ENCODE assay signal across 19 cellular contexts in the genomic region with DNA sequence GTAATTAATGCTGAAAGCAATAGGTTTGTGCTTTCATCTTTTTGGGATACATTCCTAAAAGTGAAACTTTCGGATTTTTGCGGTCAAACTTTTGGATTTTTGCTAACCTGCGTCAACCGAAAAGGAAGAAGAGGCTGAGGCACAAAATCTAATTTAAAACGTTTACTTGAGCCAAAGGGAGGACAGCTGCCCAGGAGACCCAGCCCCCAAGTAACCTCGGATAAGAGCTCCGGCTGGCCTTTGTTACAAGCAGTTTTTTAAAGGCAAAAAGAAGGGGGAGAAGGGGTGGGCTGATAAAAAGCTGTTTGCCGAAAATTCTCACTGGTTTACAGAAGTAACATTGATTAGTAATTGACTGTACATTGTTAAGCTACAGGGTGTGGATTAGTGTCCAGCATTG. TPM values are rescaled to one million over a fixed set of nuclear protein-coding genes. Genes with fewer than 3 reads are reported as not detected.
DNase-seq lines count a peak whose midpoint lies in the region; ATAC-seq and TF ChIP-seq lines count a peak whose summit lies in the region.
"Had no signal": no experiment of that assay in that cellular context is flagged by ENCODE, and none has a peak within 500 bp of the region (broad histone marks: within the 10 kb centered on the region; RNA-seq: fewer than 3 reads in every experiment).

No MANE protein-coding gene starts in this region.

- H3K27me3 Mint-ChIP-seq in osteocyte (ENCODE audit: unreplicated experiment), result no peaks in the 10 kb centered on the region
- no peaks in the 10 kb centered on the region for H3K27me3 Mint-ChIP-seq in CD4-positive, alpha-beta T cell
- H3K27me3 Mint-ChIP-seq: activated naive CD8-positive, alpha-beta T cell treated with anti-CD3 and anti-CD28 coated beads for 36 hours had no signal

- no peaks in the 10 kb centered on the region for H3K36me3 Mint-ChIP-seq in osteocyte (ENCODE audit: unreplicated experiment)
- no peaks in the 10 kb centered on the region for H3K36me3 Mint-ChIP-seq in CD4-positive, alpha-beta T cell (ENCODE audit: low read depth)
- H3K36me3 Mint-ChIP-seq: activated naive CD8-positive, alpha-beta T cell treated with anti-CD3 and anti-CD28 coated beads for 36 hours; CD14-positive monocyte had no signal

- H3K4me3 ChIP-seq in HAP-1 (peak overlapping the region; percentile 7), hepatocyte (no peak overlapping the region), prostate gland (no peak overlapping the region)
- H3K4me3 ChIP-seq: GM12878 had no signal

- H3K4me3 Mint-ChIP-seq in osteocyte (ENCODE audit: unreplicated experiment), result no peak overlapping the region
- H3K4me3 Mint-ChIP-seq in CD4-positive, alpha-beta T cell, result no peak overlapping the region
- H3K4me3 Mint-ChIP-seq: activated naive CD8-positive, alpha-beta T cell treated with anti-CD3 and anti-CD28 coated beads for 36 hours; CD14-positive monocyte had no signal

- H2AFZ ChIP-seq in hepatocyte, result peak overlapping the region; percentile 43

- intact Hi-C loops in CD4-positive, alpha-beta T cell (cut with DNase I, micrococcal nuclease), result no loop called here
- intact Hi-C loops in prostate gland (cut with DNase I), result no loop called here

- in situ Hi-C loops in HAP-1 (cut with MboI; ENCODE audit: low sequenced_read_pairs), result loop anchor here (10.0 kb wide), 1 partner anchor 59 kb away; a partner anchor contains a TSS

- H3K4me1 ChIP-seq in HAP-1, result peaks cover 23% of the 10 kb centered on the region
- H3K4me1 ChIP-seq in hepatocyte (ENCODE audit: insufficient read depth), result peaks cover 28% of the 10 kb centered on the region
- no peaks in the 10 kb centered on the region for H3K4me1 ChIP-seq in prostate gland (replicated peaks)

- no peaks in the 10 kb centered on the region for H4K20me1 ChIP-seq in hepatocyte (ENCODE audit: insufficient read depth, poor library complexity, severe bottlenecking)

- WGBS in hepatocyte (ENCODE audit: low lambda C conversion rate, missing lambda C conversion rate), result 23% methylated on average over 8 of the region's 8 CpGs
- 45% methylated on average over 8 of the region's 8 CpGs for WGBS in prostate gland

- H3K4me2 ChIP-seq in hepatocyte, result peak overlapping the region; percentile 65

- no peaks in the 10 kb centered on the region for H3K27me3 ChIP-seq in HAP-1 (ENCODE audit: low read depth)
- H3K27me3 ChIP-seq in hepatocyte, result no peaks in the 10 kb centered on the region
- no peaks in the 10 kb centered on the region for H3K27me3 ChIP-seq in CD4-positive, alpha-beta T cell (ENCODE audit: control insufficient read depth, insufficient read depth, low read length)
- no peaks in the 10 kb centered on the region for H3K27me3 ChIP-seq in prostate gland (replicated peaks; ENCODE audit: insufficient read depth)

- no peak for TF ChIP-seq POLR2A in prostate gland (IDR thresholded peaks at IDR 0.05)

- POLR2A ChIA-PET in CD4-positive, alpha-beta T cell (lab: Charles Lee), result no interaction called here

- H3K36me3 ChIP-seq in HAP-1 (replicated peaks), result no peaks in the 10 kb centered on the region
- no peaks in the 10 kb centered on the region for H3K36me3 ChIP-seq in hepatocyte (replicated peaks; ENCODE audit: insufficient read depth, low read depth)
- H3K36me3 ChIP-seq in prostate gland, result no peaks in the 10 kb centered on the region
- H3K36me3 ChIP-seq: tibial nerve had no signal

- H3K27ac Mint-ChIP-seq in osteocyte (ENCODE audit: unreplicated experiment), result no peak overlapping the region
- no peak overlapping the region for H3K27ac Mint-ChIP-seq in CD4-positive, alpha-beta T cell
- H3K27ac Mint-ChIP-seq: activated naive CD8-positive, alpha-beta T cell treated with anti-CD3 and anti-CD28 coated beads for 36 hours; CD14-positive monocyte had no signal

- ATAC-seq in HG03139 (IDR thresholded peaks at IDR 0.05; ENCODE audit: unreplicated experiment), result no peak
- ATAC-seq in CD4-positive, alpha-beta T cell (ENCODE audit: poor library complexity), result no peak
- ATAC-seq: esophagus mucosa, GM12878, PC-3 had no signal

- CTCF ChIA-PET in CD4-positive, alpha-beta T cell (lab: Charles Lee), result no interaction called here

- DNase-seq in HAP-1 (ENCODE audit: low spot score in 2 of 2) (peak in 1 of 2 experiments; percentile 81), SK-N-DZ (ENCODE audit: low spot score) (peak; percentile 29), hepatocyte (ENCODE audit: low spot score) (no peak), osteocyte (ENCODE audit: extremely low spot score, unreplicated experiment) (peak; percentile 7), iPS-NIHi7 (ENCODE audit: extremely low spot score) (no peak), prostate gland (ENCODE audit: low spot score) (no peak)
- no peak for DNase-seq in CD4-positive, alpha-beta T cell
- DNase-seq: activated naive CD8-positive, alpha-beta T cell treated with anti-CD3 and anti-CD28 coated beads for 36 hours; midbrain; NCI-H1092; NCI-H446 treated with DMSO at 0.1 percent for 48 hours; PC-3; stimulated activated CD8-positive, alpha-beta memory T cell treated with anti-CD3 and anti-CD28 coated beads, Interleukin-4, amount 100 ng/mL, for 48 hours; SW 1271 had no signal

- no peaks in the 10 kb centered on the region for H3K9me3 Mint-ChIP-seq in osteocyte (ENCODE audit: unreplicated experiment)
- no peaks in the 10 kb centered on the region for H3K9me3 Mint-ChIP-seq in CD4-positive, alpha-beta T cell
- H3K9me3 Mint-ChIP-seq: activated naive CD8-positive, alpha-beta T cell treated with anti-CD3 and anti-CD28 coated beads for 36 hours had no signal

- H3K27ac ChIP-seq in hepatocyte (peak overlapping the region; percentile 78), prostate gland (no peak overlapping the region)
- no peak overlapping the region for H3K27ac ChIP-seq in CD4-positive, alpha-beta T cell (ENCODE audit: low read depth, low read length)

- H3K79me2 ChIP-seq in hepatocyte, result no peaks in the 10 kb centered on the region

- H3K9me2 ChIP-seq in hepatocyte (replicated peaks; ENCODE audit: insufficient read depth), result no peaks in the 10 kb centered on the region

- TF ChIP-seq CTCF in hepatocyte (IDR thresholded peaks at IDR 0.05; ENCODE audit: poor library complexity) (no peak), osteocyte (IDR thresholded peaks at IDR 0.05) (no peak), prostate gland (IDR thresholded peaks at IDR 0.05) (no peak)
- TF ChIP-seq CTCF in CD4-positive, alpha-beta T cell (IDR thresholded peaks at IDR 0.05), result no peak

- peaks cover 29% of the 10 kb centered on the region for H3K4me1 Mint-ChIP-seq in osteocyte (ENCODE audit: unreplicated experiment)
- H3K4me1 Mint-ChIP-seq in CD4-positive, alpha-beta T cell (ENCODE audit: low read depth), result no peaks in the 10 kb centered on the region
- H3K4me1 Mint-ChIP-seq: activated naive CD8-positive, alpha-beta T cell treated with anti-CD3 and anti-CD28 coated beads for 36 hours had no signal

- no peaks in the 10 kb centered on the region; the same call in 1 of the 2 replicates for H3K9me3 ChIP-seq in HAP-1
- no peaks in the 10 kb centered on the region for H3K9me3 ChIP-seq in hepatocyte (ENCODE audit: low read depth)
- no peaks in the 10 kb centered on the region for H3K9me3 ChIP-seq in CD4-positive, alpha-beta T cell (ENCODE audit: control insufficient read depth, low read length)
- H3K9me3 ChIP-seq in prostate gland, result no peaks in the 10 kb centered on the region
- H3K9me3 ChIP-seq: tibial nerve had no signal

RNA-seq across cellular contexts. Expression of a gene that starts 59.3 kb away (rescaled TPM):
- polyA plus RNA-seq in SK-N-DZ (2014; cell fraction: cytosol; rRNA removed), result 22.7 and 26.4 TPM in 2 replicates
- polyA plus RNA-seq in SK-N-DZ (2014; cell fraction: nucleus; rRNA removed), result 20.9 and 25.1 TPM in 2 replicates
- total RNA-seq in hepatocyte, result 93.9 and 114 TPM in 2 replicates
- 23.8 and 26.6 TPM in 2 replicates for polyA plus RNA-seq in hepatocyte
- 80.4 and 89.2 TPM in 2 replicates for total RNA-seq in osteocyte
- 10 to 100 TPM; 70.4 to 74.8 TPM for total RNA-seq in CD4-positive, alpha-beta T cell
- 100 to 1,000 TPM in 1 of 2 donors, 10 to 100 TPM in 1; 47.9 to 115 TPM for total RNA-seq in prostate gland

Comparison
In these comparisons a context has a peak if more than half of its experiments do, and no peak if none do; other contexts are left out.
1. DNase-seq: peak in SK-N-DZ (single experiment) and osteocyte (single experiment); none in hepatocyte (single experiment), CD4-positive, alpha-beta T cell (0 of 10), iPS-NIHi7 (single experiment) and prostate gland (single experiment).